ENCODE assay signal across 8 cellular contexts in the genomic region with DNA sequence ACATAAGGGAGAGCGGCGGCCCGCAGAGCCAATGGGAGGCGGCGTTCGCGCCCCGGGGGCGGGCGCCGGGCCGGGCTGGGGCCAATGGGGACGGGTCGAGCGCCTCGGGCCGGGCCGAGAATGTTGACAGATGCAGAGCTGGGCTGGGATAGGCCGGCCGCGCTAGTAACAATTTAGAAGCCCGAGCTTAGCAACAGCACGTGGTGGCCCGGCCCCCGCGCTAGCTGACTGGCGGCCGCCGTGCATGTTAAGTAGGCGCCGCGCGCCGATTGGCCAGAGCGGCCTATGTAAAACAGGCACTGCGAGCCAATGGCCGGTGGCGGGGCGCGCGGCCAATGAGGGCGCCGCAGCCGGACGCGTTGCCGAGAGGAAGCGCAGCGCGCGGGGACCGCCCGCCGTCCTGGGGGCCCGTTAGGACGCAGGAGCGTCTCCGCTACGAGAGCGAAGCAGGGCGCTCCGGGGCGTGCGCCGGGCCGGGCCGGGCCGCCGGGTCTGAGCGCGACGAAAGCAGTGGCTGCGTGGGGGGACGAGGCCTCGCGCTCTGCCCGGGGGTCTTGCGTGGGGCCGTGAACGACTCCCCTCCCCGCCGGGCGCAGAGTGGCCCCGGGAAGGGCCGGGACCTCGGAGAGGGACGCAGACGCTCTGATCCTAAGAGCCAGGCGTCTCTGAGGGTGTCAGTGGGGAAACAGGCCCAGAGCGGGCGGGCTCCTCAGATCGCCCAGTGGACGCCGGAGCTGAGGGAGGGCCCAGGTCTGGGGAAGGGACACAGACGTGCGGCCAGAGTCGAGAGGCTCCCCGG. TPM values are rescaled to one million over a fixed set of nuclear protein-coding genes. Genes with fewer than 3 reads are reported as not detected.
A peak's percentile ranks its signal among the peaks of the same experiment; 100 is the strongest.
DNase-seq lines count a peak whose midpoint lies in the region; ATAC-seq and TF ChIP-seq lines count a peak whose summit lies in the region.

No MANE protein-coding gene starts in this region.

- peaks cover 14% of the 10 kb centered on the region for H3K4me1 ChIP-seq in fibroblast of lung (ENCODE audit: control insufficient read depth, extremely low read depth, insufficient read depth, low read length)

- H3K4me2 ChIP-seq in fibroblast of lung (ENCODE audit: extremely low read depth, insufficient read depth, low read length), result peak overlapping the region; percentile 93

- no peaks in the 10 kb centered on the region for H3K27me3 ChIP-seq in fibroblast of lung (ENCODE audit: control insufficient read depth, insufficient read depth, low read length)

- peaks cover 2% of the 10 kb centered on the region for H3K36me3 ChIP-seq in fibroblast of lung (ENCODE audit: control insufficient read depth, insufficient read depth, low read length)

- no peaks in the 10 kb centered on the region for H4K20me1 ChIP-seq in fibroblast of lung (ENCODE audit: control insufficient read depth, extremely low read depth, insufficient read depth, low read length)

- H3K4me1 Mint-ChIP-seq in activated T-helper 17 cell treated with anti-CD3 and anti-CD28 coated beads, Interleukin-2, amount 50 U/mL, for 72 hours, result no peaks in the 10 kb centered on the region
- H3K4me1 Mint-ChIP-seq in naive B cell, result peaks cover 0 to 14% (median 6%) of the 10 kb centered on the region in 3 donors
- H3K4me1 Mint-ChIP-seq in stimulated activated effector memory CD8-positive, alpha-beta T cell treated with anti-CD3 and anti-CD28 coated beads, Interleukin-12 subunit alpha, Interleukin-12 subunit beta, amount 100 ng/mL, for 72 hours, result peaks cover under 1% of the 10 kb centered on the region

- no peak overlapping the region for H3K27ac Mint-ChIP-seq in activated T-helper 17 cell treated with anti-CD3 and anti-CD28 coated beads, Interleukin-2, amount 50 U/mL, for 72 hours
- H3K27ac Mint-ChIP-seq in naive B cell, result peak overlapping the region in 4 of 6 donors; percentile 88 to 96 (median 92)
- H3K27ac Mint-ChIP-seq in stimulated activated effector memory CD8-positive, alpha-beta T cell treated with anti-CD3 and anti-CD28 coated beads, Interleukin-12 subunit alpha, Interleukin-12 subunit beta, amount 100 ng/mL, for 72 hours, result peak overlapping the region; percentile 61

- DNase-seq in EH (ENCODE audit: low read depth) (peak; percentile 100), GOT3 (lab: John Stamatoyannopoulos, UW) (peak; percentile 98), LHCN-M2 (ENCODE audit: low read depth) (peak; percentile 99), RPMI7951 (ENCODE audit: low read depth) (peak; percentile 99), fibroblast of lung (ENCODE audit: low read depth in 2 of 2) (peak; percentile 100), naive B cell (peak; percentile 99)
- peak; percentile 96 to 98 for DNase-seq in stimulated activated effector memory CD8-positive, alpha-beta T cell treated with anti-CD3 and anti-CD28 coated beads, Interleukin-12 subunit alpha, Interleukin-12 subunit beta, amount 100 ng/mL, for 72 hours (ENCODE audit: low spot score in 2 of 2)

- no peak for TF ChIP-seq CTCF in fibroblast of lung (conservative IDR thresholded peaks at IDR 0.05 in 1 of 2, IDR thresholded peaks at IDR 0.05 in 1 of 2; ENCODE audit: low read depth in 1 of 2, low read length in 2 of 2)

- no peaks in the 10 kb centered on the region for H3K9me3 ChIP-seq in fibroblast of lung (ENCODE audit: control insufficient read depth, insufficient read depth, low read depth, low read length)

- no peaks in the 10 kb centered on the region for H3K27me3 Mint-ChIP-seq in activated T-helper 17 cell treated with anti-CD3 and anti-CD28 coated beads, Interleukin-2, amount 50 U/mL, for 72 hours
- no peaks in the 10 kb centered on the region for H3K27me3 Mint-ChIP-seq in naive B cell

- H3K4me3 Mint-ChIP-seq in activated T-helper 17 cell treated with anti-CD3 and anti-CD28 coated beads, Interleukin-2, amount 50 U/mL, for 72 hours, result peak overlapping the region; percentile 51
- H3K4me3 Mint-ChIP-seq in naive B cell, result peak overlapping the region; percentile 73 to 93 (median 82)
- H3K4me3 Mint-ChIP-seq in stimulated activated effector memory CD8-positive, alpha-beta T cell treated with anti-CD3 and anti-CD28 coated beads, Interleukin-12 subunit alpha, Interleukin-12 subunit beta, amount 100 ng/mL, for 72 hours, result peak overlapping the region; percentile 66

- ATAC-seq in activated T-helper 17 cell treated with anti-CD3 and anti-CD28 coated beads, Interleukin-2, amount 50 U/mL, for 72 hours (replicated peaks), result peak; percentile 95
- ATAC-seq in naive B cell (ENCODE audit: low read depth in 2 of 2), result peak; percentile 85 to 88
- ATAC-seq in stimulated activated effector memory CD8-positive, alpha-beta T cell treated with anti-CD3 and anti-CD28 coated beads, Interleukin-12 subunit alpha, Interleukin-12 subunit beta, amount 100 ng/mL, for 72 hours, result peak; percentile 94

- peaks cover 12% of the 10 kb centered on the region for H3K79me2 ChIP-seq in fibroblast of lung (ENCODE audit: control insufficient read depth, insufficient read depth, low read length)

- H3K9ac ChIP-seq in fibroblast of lung (ENCODE audit: insufficient read depth, low read length), result peak overlapping the region; percentile 84

- no peaks in the 10 kb centered on the region for H3K9me3 Mint-ChIP-seq in activated T-helper 17 cell treated with anti-CD3 and anti-CD28 coated beads, Interleukin-2, amount 50 U/mL, for 72 hours
- H3K9me3 Mint-ChIP-seq in naive B cell, result no peaks in the 10 kb centered on the region
- H3K9me3 Mint-ChIP-seq in stimulated activated effector memory CD8-positive, alpha-beta T cell treated with anti-CD3 and anti-CD28 coated beads, Interleukin-12 subunit alpha, Interleukin-12 subunit beta, amount 100 ng/mL, for 72 hours, result no peaks in the 10 kb centered on the region

- H3K27ac ChIP-seq in fibroblast of lung (ENCODE audit: insufficient read depth, low read length), result peak overlapping the region; percentile 88

- no peaks in the 10 kb centered on the region for H3K36me3 Mint-ChIP-seq in activated T-helper 17 cell treated with anti-CD3 and anti-CD28 coated beads, Interleukin-2, amount 50 U/mL, for 72 hours (ENCODE audit: low read depth)
- H3K36me3 Mint-ChIP-seq in naive B cell, result no peaks in the 10 kb centered on the region
- peaks cover 8% of the 10 kb centered on the region for H3K36me3 Mint-ChIP-seq in stimulated activated effector memory CD8-positive, alpha-beta T cell treated with anti-CD3 and anti-CD28 coated beads, Interleukin-12 subunit alpha, Interleukin-12 subunit beta, amount 100 ng/mL, for 72 hours

- H2AFZ ChIP-seq in fibroblast of lung (ENCODE audit: low read length), result peak overlapping the region; percentile 64

- H3K4me3 ChIP-seq in fibroblast of lung (replicated peaks in 1 of 4; ENCODE audit: control extremely low read depth in 1 of 4, insufficient read depth in 1 of 4, low read depth in 3 of 4, low read length in 4 of 4), result peak overlapping the region; percentile 35 to 72 (median 59)

RNA-seq across cellular contexts. Expression of a gene that starts 0.4 kb away (rescaled TPM):
- 45.3 and 48.7 TPM in 2 replicates for total RNA-seq in LHCN-M2 (2014; rRNA removed)
- polyA plus RNA-seq in LHCN-M2 (2012), result 49.1 TPM
- total RNA-seq in RPMI7951 (2014; rRNA removed; shearing (Covaris generic)), result 16.2 and 17.2 TPM in 2 replicates
- total RNA-seq in activated T-helper 17 cell treated with anti-CD3 and anti-CD28 coated beads, Interleukin-2, amount 50 U/mL, for 72 hours, result 1 to 10 TPM; 6.1 to 7.7 TPM
- 26.7 and 42.1 TPM in 2 replicates for total RNA-seq in fibroblast of lung
- 22.1 and 25.4 TPM in 2 replicates for polyA plus RNA-seq in fibroblast of lung
- polyA plus RNA-seq in fibroblast of lung (2012), result 38.6 and 46.9 TPM in 2 replicates
- 40.3 and 59.0 TPM in 2 replicates for polyA minus RNA-seq in fibroblast of lung (ENCODE audit: low replicate concordance)
- 10 to 100 TPM; 29.4 to 46.2 (median 40.6) TPM for polyA plus RNA-seq in naive B cell (ENCODE audit: low read depth in 6 of 6)

RNA-seq across cellular contexts. Expression of a gene that starts 20.4 kb away (rescaled TPM):
- total RNA-seq in LHCN-M2 (2014; rRNA removed) (16.1 and 23.0 TPM in 2 replicates), fibroblast of lung (5.3 and 5.6 TPM in 2 replicates)
- polyA plus RNA-seq in LHCN-M2 (2012), result 3.3 TPM
- total RNA-seq in RPMI7951 (2014; rRNA removed; shearing (Covaris generic)), result 12.1 and 12.2 TPM in 2 replicates
- 10 to 100 TPM; 27.1 to 28.0 TPM for total RNA-seq in activated T-helper 17 cell treated with anti-CD3 and anti-CD28 coated beads, Interleukin-2, amount 50 U/mL, for 72 hours
- polyA plus RNA-seq in fibroblast of lung (5.3 and 5.9 TPM in 2 replicates), naive B cell (ENCODE audit: low read depth in 6 of 6) (10 to 100 TPM; 13.3 to 29.1 (median 19.3) TPM)
- polyA plus RNA-seq in fibroblast of lung (2012), result 4.7 and 5.3 TPM in 2 replicates
- 1.0 and 1.6 TPM in 2 replicates for polyA minus RNA-seq in fibroblast of lung (ENCODE audit: low replicate concordance)

RNA-seq across cellular contexts. Expression of a gene that starts 20.4 kb away (rescaled TPM):
- total RNA-seq in LHCN-M2 (2014; rRNA removed) (1.9 and 2.1 TPM in 2 replicates), fibroblast of lung (4.9 and 5.6 TPM in 2 replicates)
- 0.95 TPM for polyA plus RNA-seq in LHCN-M2 (2012)
- total RNA-seq in RPMI7951 (2014; rRNA removed; shearing (Covaris generic)), result 0.24 and 0.59 TPM in 2 replicates
- total RNA-seq in activated T-helper 17 cell treated with anti-CD3 and anti-CD28 coated beads, Interleukin-2, amount 50 U/mL, for 72 hours, result 1 to 10 TPM; 7.8 to 8.0 TPM
- polyA plus RNA-seq in fibroblast of lung (0.58 and 1.2 TPM in 2 replicates), naive B cell (ENCODE audit: low read depth in 6 of 6) (under 1 TPM in 4 of 6 donors, not detected in 2; 0.62 to 0.79 (median 0.71) TPM)
- 0.50 and 0.69 TPM in 2 replicates for polyA plus RNA-seq in fibroblast of lung (2012)
- 0.51 and 0.85 TPM in 2 replicates for polyA minus RNA-seq in fibroblast of lung (ENCODE audit: low replicate concordance)

Comparison
In these comparisons a context has a peak if more than half of its experiments do, and no peak if none do; other contexts are left out.
1. Peak in every context shown above with its lines: DNase-seq, ATAC-seq, H3K4me3 ChIP-seq and H3K27ac ChIP-seq.